ENCODE assay signal across 18 cellular contexts in the genomic region with DNA sequence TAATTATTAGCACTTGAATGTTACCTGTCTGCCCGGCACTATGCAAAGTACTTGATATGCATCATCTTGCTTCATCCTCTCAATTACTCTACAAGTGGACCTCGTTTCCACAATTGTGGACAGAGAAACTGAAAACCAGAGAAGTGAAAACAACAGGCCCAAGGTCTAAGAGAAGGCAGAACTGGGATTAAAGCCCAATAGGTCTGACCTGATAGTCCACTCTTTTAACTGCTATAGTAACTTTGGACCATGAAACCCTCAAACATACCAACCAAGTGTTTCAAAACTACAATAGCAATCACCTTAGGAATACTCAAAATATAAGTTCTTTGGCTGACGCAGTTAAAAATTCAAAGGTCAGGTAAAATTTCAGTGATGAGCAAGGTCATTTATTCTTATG. TPM values are rescaled to one million over a fixed set of nuclear protein-coding genes. Genes with fewer than 3 reads are reported as not detected.
DNase-seq lines count a peak whose midpoint lies in the region; ATAC-seq and TF ChIP-seq lines count a peak whose summit lies in the region.
"Had no signal": no experiment of that assay in that cellular context is flagged by ENCODE, and none has a peak within 500 bp of the region (broad histone marks: within the 10 kb centered on the region; RNA-seq: fewer than 3 reads in every experiment).

No MANE protein-coding gene starts in this region.

- no peak overlapping the region for H3K4me3 Mint-ChIP-seq in activated naive CD8-positive, alpha-beta T cell
- H3K4me3 Mint-ChIP-seq in activated naive CD8-positive, alpha-beta T cell treated with anti-CD3 and anti-CD28 coated beads for 36 hours, result no peak overlapping the region
- no peak overlapping the region for H3K4me3 Mint-ChIP-seq in T-cell
- peak overlapping the region; percentile 70 for H3K4me3 Mint-ChIP-seq in endothelial cell (ENCODE audit: unreplicated experiment)
- H3K4me3 Mint-ChIP-seq: central memory CD8-positive, alpha-beta T cell had no signal

- H3K4me1 ChIP-seq in spleen, result peaks cover 46 to 100% (median 94%) of the 10 kb centered on the region in 6 donors

- intact Hi-C loops in spleen (cut with DNase I; ENCODE audit: low total_unique reads), result no loop called here
- intact Hi-C loops in posterior cingulate gyrus (cut with DNase I), result no loop called here

- no peak overlapping the region for H3K4me3 ChIP-seq in spleen
- H3K4me3 ChIP-seq: hepatocyte, mucosa of descending colon had no signal

- POLR2A ChIA-PET in T-cell (lab: Charles Lee), result interaction anchor here in 1 of 2 donors (0.6 kb wide), 1 partner anchor 22 kb away, joined by 3 read pairs; no protein-coding TSS in a partner anchor

- DNase-seq in activated naive CD8-positive, alpha-beta T cell treated with anti-CD3 and anti-CD28 coated beads for 36 hours, result no peak
- DNase-seq in T-cell (no peak), endothelial cell (ENCODE audit: low spot score) (no peak), spleen (no peak), posterior cingulate gyrus (no peak)
- DNase-seq in stimulated activated CD4-positive, alpha-beta T cell treated with anti-CD3 and anti-CD28 coated beads, Interleukin-2, amount 100 ng/mL, for 48 hours, result no peak
- DNase-seq: activated CD4-positive, CD25-positive, alpha-beta regulatory T cell treated with anti-CD3 and anti-CD28 coated beads, Interleukin-2, amount 50 U/mL, for 72 hours; activated effector memory CD4-positive, alpha-beta T cell treated with Interleukin-2 at 50 U/mL for 16 hours; aorta; Karpas-422; mucosa of descending colon; NCI-H187 had no signal

- no peaks in the 10 kb centered on the region for H3K9me3 ChIP-seq in spleen
- H3K9me3 ChIP-seq: mucosa of descending colon had no signal

- peaks cover 67% of the 10 kb centered on the region for H3K4me1 Mint-ChIP-seq in activated naive CD8-positive, alpha-beta T cell (ENCODE audit: low read depth)
- peaks cover 61% of the 10 kb centered on the region for H3K4me1 Mint-ChIP-seq in activated naive CD8-positive, alpha-beta T cell treated with anti-CD3 and anti-CD28 coated beads for 36 hours
- H3K4me1 Mint-ChIP-seq in T-cell (peaks cover 75 to 77% (median 75%) of the 10 kb centered on the region in 3 donors), endothelial cell (ENCODE audit: unreplicated experiment) (peaks cover 39% of the 10 kb centered on the region)

- H3K36me3 Mint-ChIP-seq in activated naive CD8-positive, alpha-beta T cell, result peaks cover 7% of the 10 kb centered on the region
- peaks cover 52% of the 10 kb centered on the region for H3K36me3 Mint-ChIP-seq in activated naive CD8-positive, alpha-beta T cell treated with anti-CD3 and anti-CD28 coated beads for 36 hours
- H3K36me3 Mint-ChIP-seq in T-cell, result peaks cover 9% of the 10 kb centered on the region
- peaks cover 9% of the 10 kb centered on the region for H3K36me3 Mint-ChIP-seq in endothelial cell (ENCODE audit: low read depth, unreplicated experiment)

- CTCF ChIA-PET in T-cell (lab: Charles Lee), result no interaction called here

- ATAC-seq in T-cell (replicated peaks in 1 of 4) (no peak), GM21367 (IDR thresholded peaks at IDR 0.05; ENCODE audit: unreplicated experiment) (no peak)
- ATAC-seq: mucosa of descending colon had no signal

- no peaks in the 10 kb centered on the region for H3K27me3 ChIP-seq in spleen (replicated peaks in 1 of 7)
- H3K27me3 ChIP-seq: hepatocyte had no signal

- H3K9me3 Mint-ChIP-seq in activated naive CD8-positive, alpha-beta T cell (ENCODE audit: low read depth), result no peaks in the 10 kb centered on the region
- H3K9me3 Mint-ChIP-seq in activated naive CD8-positive, alpha-beta T cell treated with anti-CD3 and anti-CD28 coated beads for 36 hours, result no peaks in the 10 kb centered on the region
- H3K9me3 Mint-ChIP-seq in T-cell (no peaks in the 10 kb centered on the region), endothelial cell (ENCODE audit: unreplicated experiment) (no peaks in the 10 kb centered on the region)
- H3K9me3 Mint-ChIP-seq: central memory CD8-positive, alpha-beta T cell had no signal

- TF ChIP-seq POLR2A in spleen (IDR thresholded peaks at IDR 0.05), result no peak

- WGBS in spleen, 5 donors, result 52 to 79% (median 68%) methylated on average over 3 of the region's 3 CpGs

- no peak for TF ChIP-seq CTCF in endothelial cell (IDR thresholded peaks at IDR 0.05; ENCODE audit: unreplicated experiment)
- no peak for TF ChIP-seq CTCF in spleen (IDR thresholded peaks at IDR 0.05 in 8 of 11, conservative IDR thresholded peaks at IDR 0.05 in 3 of 11)

- peaks cover 0 to 31% (median 4%) of the 10 kb centered on the region in 6 donors for H3K36me3 ChIP-seq in spleen

- H3K27ac ChIP-seq in spleen, result peak overlapping the region in 5 of 8 donors; percentile 0 to 82 (median 80)
- H3K27ac ChIP-seq: C4-2B, epithelial cell of prostate, hepatocyte had no signal

- no peaks in the 10 kb centered on the region for H3K27me3 Mint-ChIP-seq in activated naive CD8-positive, alpha-beta T cell
- no peaks in the 10 kb centered on the region for H3K27me3 Mint-ChIP-seq in activated naive CD8-positive, alpha-beta T cell treated with anti-CD3 and anti-CD28 coated beads for 36 hours
- H3K27me3 Mint-ChIP-seq in T-cell (no peaks in the 10 kb centered on the region), endothelial cell (ENCODE audit: unreplicated experiment) (peaks cover 4% of the 10 kb centered on the region)
- H3K27me3 Mint-ChIP-seq: central memory CD8-positive, alpha-beta T cell had no signal

- H3K27ac Mint-ChIP-seq in activated naive CD8-positive, alpha-beta T cell, result peak overlapping the region; percentile 73
- H3K27ac Mint-ChIP-seq in activated naive CD8-positive, alpha-beta T cell treated with anti-CD3 and anti-CD28 coated beads for 36 hours, result no peak overlapping the region
- H3K27ac Mint-ChIP-seq in T-cell, result peak overlapping the region; percentile 9 to 66
- no peak overlapping the region for H3K27ac Mint-ChIP-seq in endothelial cell (ENCODE audit: unreplicated experiment)

RNA-seq across cellular contexts. Expression of a gene that starts 7.3 kb away (rescaled TPM):
- 100 to 1,000 TPM; 221 to 223 TPM for total RNA-seq in activated naive CD8-positive, alpha-beta T cell treated with anti-CD3 and anti-CD28 coated beads for 36 hours
- total RNA-seq in T-cell (100 to 1,000 TPM; 113 to 242 (median 129) TPM), endothelial cell (ENCODE audit: unreplicated experiment) (160 TPM), spleen (100 to 1,000 TPM; 229 to 326 (median 266) TPM)
- polyA plus RNA-seq in spleen, result 10 to 100 TPM; 18.3 to 49.8 (median 24.1) TPM

RNA-seq across cellular contexts. Expression of a gene that starts 42.1 kb away (rescaled TPM):
- total RNA-seq in activated naive CD8-positive, alpha-beta T cell treated with anti-CD3 and anti-CD28 coated beads for 36 hours, result 1 to 10 TPM; 1.7 to 1.9 TPM
- total RNA-seq in T-cell (1 to 10 TPM in 4 of 5 donors, under 1 TPM in 1; 0.83 to 2.3 (median 2.1) TPM), endothelial cell (ENCODE audit: unreplicated experiment) (334 TPM), spleen (100 to 1,000 TPM; 129 to 224 (median 150) TPM)
- 100 to 1,000 TPM in 1 of 3 donors, 10 to 100 TPM in 2; 25.3 to 129 (median 34.7) TPM for polyA plus RNA-seq in spleen

Comparison
In these comparisons a context has a peak if more than half of its experiments do, and no peak if none do; other contexts are left out.
1. H3K27ac Mint-ChIP-seq: peak in activated naive CD8-positive, alpha-beta T cell (single experiment) and T-cell (2 of 2); none in activated naive CD8-positive, alpha-beta T cell treated with anti-CD3 and anti-CD28 coated beads for 36 hours (single experiment) and endothelial cell (single experiment).
2. RNA of a gene that starts 42.1 kb away (total RNA-seq): 334 TPM in endothelial cell (single experiment) and 129 to 224 TPM in spleen; 0.83 to 2.3 TPM in T-cell and 1.7 to 1.9 TPM in activated naive CD8-positive, alpha-beta T cell treated with anti-CD3 and anti-CD28 coated beads for 36 hours; every median in the first group is over 10 times any median in the second.